Comparison of ENCODE assay signal across 2 cellular contexts in genomic region chr12:103495158-103495782, GRCh38.
TF ChIP-seq lines count a peak whose summit lies in the region.

No MANE protein-coding gene starts in this region.

TF ChIP-seq in IMR-90, 13 proteins besides CTCF, POLR2A, EP300 and RAD21:
- TF ChIP-seq CEBPB (IDR thresholded peaks at IDR 0.05; ENCODE audit: low read depth, low read length) (no peak), MAFK (IDR thresholded peaks at IDR 0.05; ENCODE audit: low read depth, low read length) (no peak), CHD1 (IDR thresholded peaks at IDR 0.05; ENCODE audit: low read depth, low read length) (no peak), NFE2L2 (IDR thresholded peaks at IDR 0.05; ENCODE audit: low read depth, low read length) (no peak), ELK1 (IDR thresholded peaks at IDR 0.05; ENCODE audit: borderline replicate concordance, low read depth, low read length) (no peak), MXI1 (IDR thresholded peaks at IDR 0.05; ENCODE audit: borderline replicate concordance, low read depth, low read length) (no peak), SMC3 (IDR thresholded peaks at IDR 0.05; ENCODE audit: low read depth, low read length) (no peak), USF2 (IDR thresholded peaks at IDR 0.05; ENCODE audit: low read depth, low read length) (no peak), RFX5 (IDR thresholded peaks at IDR 0.05; ENCODE audit: low read depth, low read length) (no peak), BHLHE40 (IDR thresholded peaks at IDR 0.05; ENCODE audit: low read depth, low read length) (no peak), MAZ (IDR thresholded peaks at IDR 0.05; ENCODE audit: borderline replicate concordance, low read depth, low read length) (no peak), FOS (IDR thresholded peaks at IDR 0.05; ENCODE audit: low read depth, low read length) (no peak), RCOR1 (IDR thresholded peaks at IDR 0.05; ENCODE audit: insufficient replicate concordance, low read length) (no peak)

TF ChIP-seq in HepG2, 621 proteins besides CTCF, POLR2A, EP300 and RAD21:
- no peak for TF ChIP-seq ZNF501 (CRISPR knock-in tag; IDR thresholded peaks at IDR 0.05)
- TF ChIP-seq IRF1 (CRISPR knock-in tag; IDR thresholded peaks at IDR 0.05; ENCODE audit: low read depth): no peak
- TF ChIP-seq TP53 (CRISPR knock-in tag; conservative IDR thresholded peaks at IDR 0.05): no peak
- no peak for TF ChIP-seq YEATS4 (CRISPR knock-in tag; IDR thresholded peaks at IDR 0.05; ENCODE audit: borderline replicate concordance)
- no peak for TF ChIP-seq CEBPZ (IDR thresholded peaks at IDR 0.05; ENCODE audit: low read length)
- no peak for TF ChIP-seq ZNF563 (CRISPR knock-in tag; IDR thresholded peaks at IDR 0.05)
- TF ChIP-seq ZSCAN31 (CRISPR knock-in tag; IDR thresholded peaks at IDR 0.05; ENCODE audit: low read depth): no peak
- TF ChIP-seq GATA4 (IDR thresholded peaks at IDR 0.05; ENCODE audit: borderline replicate concordance, low read depth): no peak
